In the genomic region with DNA sequence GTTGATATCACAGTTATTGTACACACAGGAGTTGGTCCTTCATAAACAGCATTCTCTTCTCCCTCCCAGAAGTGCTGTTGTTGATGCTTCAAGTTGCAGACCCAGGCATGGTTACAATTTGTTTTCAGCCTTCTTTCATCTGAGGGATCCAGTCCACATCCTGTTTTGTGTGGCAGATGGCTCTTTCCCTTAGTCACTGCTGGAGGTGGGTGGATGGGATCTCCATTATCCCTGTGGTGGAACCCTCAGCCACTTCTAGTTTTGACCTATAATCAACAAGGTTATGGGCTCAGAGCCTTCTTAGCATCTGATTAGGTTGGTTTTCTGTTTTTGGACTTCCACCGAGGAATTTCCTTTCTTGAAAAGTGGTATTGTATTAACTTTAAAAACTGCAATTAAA, we compare ENCODE assay signal across 27 cellular contexts.
"Had no signal": no experiment of that assay in that cellular context is flagged by ENCODE, and none has a peak within 500 bp of the region (broad histone marks: within the 10 kb centered on the region; RNA-seq: fewer than 3 reads in every experiment).

No MANE protein-coding gene starts in this region.

- H3K27me3 ChIP-seq: esophagus squamous epithelium, gastrocnemius medialis, left lung had no signal

- H3K4me1 ChIP-seq: esophagus squamous epithelium, gastrocnemius medialis, heart right ventricle, left lung, lower lobe of right lung had no signal

- FAIRE-seq: islet of Langerhans, keratinocyte had no signal

- H3K36me3 Mint-ChIP-seq: mesothelial cell of epicardium; naive B cell; naive thymus-derived CD8-positive, alpha-beta T cell had no signal

- H3K27ac Mint-ChIP-seq: mesothelial cell of epicardium; naive B cell; naive thymus-derived CD8-positive, alpha-beta T cell had no signal

- H3K27ac ChIP-seq: coronary artery, dorsolateral prefrontal cortex, epithelial cell of prostate, esophagus squamous epithelium, gastrocnemius medialis, heart right ventricle, left lung, lower lobe of right lung had no signal

- H3K9me3 ChIP-seq: esophagus squamous epithelium, gastrocnemius medialis, heart right ventricle, left lung, lower lobe of right lung, mucosa of descending colon had no signal

- H3K36me3 ChIP-seq: esophagus squamous epithelium, gastrocnemius medialis, heart right ventricle, left lung, lower lobe of right lung had no signal

- H3K4me3 ChIP-seq: coronary artery, dorsolateral prefrontal cortex, esophagus squamous epithelium, gastrocnemius medialis, heart right ventricle, left lung, lower lobe of right lung, mucosa of descending colon had no signal

- H3K9me3 Mint-ChIP-seq: mesothelial cell of epicardium had no signal

- H3K4me1 Mint-ChIP-seq: naive B cell; naive thymus-derived CD8-positive, alpha-beta T cell had no signal

- DNase-seq: dermis blood vessel endothelial cell; dorsolateral prefrontal cortex; effector CD4-positive, alpha-beta T cell; effector memory CD4-positive, alpha-beta T cell; erythroblast; esophagus squamous epithelium; foreskin fibroblast; foreskin melanocyte; gastrocnemius medialis; glutamatergic neuron; head of caudate nucleus; heart right ventricle; hippocampal formation; left cardiac atrium; left lung; left ventricle myocardium superior; lower lobe of right lung; mesenchymal stem cell; mucosa of descending colon; naive B cell; naive thymus-derived CD8-positive, alpha-beta T cell had no signal

- ATAC-seq: esophagus mucosa; gastrocnemius medialis; heart right ventricle; left cardiac atrium; left lung; left ventricle myocardium superior; lower lobe of right lung; mucosa of descending colon; naive thymus-derived CD8-positive, alpha-beta T cell had no signal

- H3K4me3 Mint-ChIP-seq: mesothelial cell of epicardium; naive B cell; naive thymus-derived CD8-positive, alpha-beta T cell had no signal
